ENCODE assay signal across 18 cellular contexts in the genomic region with DNA sequence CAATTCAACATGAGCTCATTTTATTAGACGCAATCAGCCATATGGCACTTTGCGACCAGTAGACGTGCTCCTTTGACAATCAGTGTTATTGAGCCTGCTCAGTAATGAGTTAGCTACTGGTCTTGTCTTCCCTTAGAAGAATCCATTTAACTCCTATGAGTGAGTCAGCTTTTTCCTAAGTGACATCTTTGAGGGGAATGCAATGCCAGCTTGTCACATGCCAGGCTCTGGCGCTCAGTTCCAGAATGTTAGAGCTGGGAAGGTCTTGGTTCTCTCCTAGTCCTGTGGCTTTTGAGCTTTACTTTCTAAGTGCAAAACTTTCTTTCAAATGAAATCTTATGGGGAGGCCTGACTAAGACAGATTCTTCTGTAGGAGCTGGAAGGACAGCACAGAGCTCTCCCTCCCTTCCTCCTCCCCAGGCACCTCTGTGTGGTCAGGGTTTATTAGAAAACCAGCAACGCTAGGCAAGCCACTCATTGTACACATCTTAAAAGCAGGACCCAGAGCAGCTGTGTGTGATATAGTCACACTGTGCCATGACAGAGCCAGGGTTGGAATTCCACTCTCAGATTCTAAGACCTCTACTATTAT.
A peak's percentile ranks its signal among the peaks of the same experiment; 100 is the strongest.
DNase-seq lines count a peak whose midpoint lies in the region; ATAC-seq, FAIRE-seq and TF ChIP-seq lines count a peak whose summit lies in the region.
"Had no signal": no experiment of that assay in that cellular context is flagged by ENCODE, and none has a peak within 500 bp of the region (broad histone marks: within the 10 kb centered on the region; RNA-seq: fewer than 3 reads in every experiment).

No MANE protein-coding gene starts in this region.

- no peak overlapping the region for H4K8ac ChIP-seq in H1 (ENCODE audit: extremely low read depth, insufficient read depth, low read length)

- peak overlapping the region; percentile 29 for H4K91ac ChIP-seq in H1 (replicated peaks; ENCODE audit: insufficient read length, low read length)

- H2BK15ac ChIP-seq in H1 (ENCODE audit: low read length): no peak overlapping the region; the same call in 1 of the 2 replicates

- no peak overlapping the region for H3K4me3 ChIP-seq in H1 (ENCODE audit: extremely low read depth in 1 of 4, insufficient read depth in 2 of 4, low read depth in 3 of 4, low read length in 4 of 4)

- H3K9ac ChIP-seq in H1 (replicated peaks in 1 of 4; ENCODE audit: extremely low read depth in 1 of 4, low read depth in 3 of 4, low read length in 3 of 4): no peak overlapping the region

- 97% methylated on average over 5 of the region's 5 CpGs; no CpG with 5 or more reads in 1 of the 2 experiments for WGBS in H1 (ENCODE audit: extremely low coverage in 1 of 2, insufficient coverage in 1 of 2, insufficient read length in 1 of 2, insufficient replicate concordance in 2 of 2, low coverage in 1 of 2, low lambda C conversion rate in 2 of 2, missing lambda C conversion rate in 1 of 2), 2 experiments

- H3K36me3 Mint-ChIP-seq in osteocyte (ENCODE audit: unreplicated experiment): no peaks in the 10 kb centered on the region
- no peaks in the 10 kb centered on the region for H3K36me3 Mint-ChIP-seq in Calu3 (ENCODE audit: insufficient read depth, unreplicated experiment)
- H3K36me3 Mint-ChIP-seq: activated CD4-positive, alpha-beta memory T cell treated with anti-CD3 and anti-CD28 coated beads for 36 hours had no signal

- no peak overlapping the region for H3K4me2 ChIP-seq in H1 (ENCODE audit: insufficient read depth in 1 of 2, low read depth in 2 of 2, low read length in 2 of 2)

- no peak overlapping the region for H3K56ac ChIP-seq in H1 (replicated peaks; ENCODE audit: insufficient read length, low read depth, low read length)

- no peaks in the 10 kb centered on the region for H3K79me1 ChIP-seq in H1 (ENCODE audit: low read depth, low read length)

- H3K27ac Mint-ChIP-seq in osteocyte (ENCODE audit: unreplicated experiment): no peak overlapping the region
- H3K27ac Mint-ChIP-seq in Calu3 (ENCODE audit: unreplicated experiment): no peak overlapping the region
- H3K27ac Mint-ChIP-seq: activated CD4-positive, alpha-beta memory T cell treated with anti-CD3 and anti-CD28 coated beads for 36 hours; activated naive CD4-positive, alpha-beta T cell treated with anti-CD3 and anti-CD28 coated beads, Interleukin-2, amount 10 ng/mL, durations not matched to agents 7 days and 5 days; stimulated activated naive CD8-positive, alpha-beta T cell treated with anti-CD3 and anti-CD28 coated beads, Interleukin-15, amount 100 ng/mL, for 72 hours had no signal

- H3K14ac ChIP-seq in H1 (ENCODE audit: insufficient read length): no peak overlapping the region

- DNase-seq in Caki2 (ENCODE audit: low read depth): peak; percentile 35
- DNase-seq in M059J (ENCODE audit: low read depth): peak; percentile 16
- no peak for DNase-seq in H1 (ENCODE audit: low read depth in 1 of 2, low spot score in 2 of 2)
- peak; percentile 25 for DNase-seq in osteocyte (ENCODE audit: extremely low spot score, unreplicated experiment)
- DNase-seq in Calu3: no peak
- DNase-seq in dermis blood vessel endothelial cell: no peak
- DNase-seq: activated CD4-positive, alpha-beta memory T cell treated with anti-CD3 and anti-CD28 coated beads for 36 hours; activated naive CD4-positive, alpha-beta T cell treated with anti-CD3 and anti-CD28 coated beads, Interleukin-2, amount 10 ng/mL, durations not matched to agents 7 days and 5 days; Caco-2; foreskin keratinocyte; Kasumi-1; left colon; SHP77 treated with DMSO at 0.1 percent for 48 hours; stimulated activated naive CD8-positive, alpha-beta T cell treated with anti-CD3 and anti-CD28 coated beads, Interleukin-15, amount 100 ng/mL, for 72 hours had no signal

- no peak for TF ChIP-seq POLR2A in H1 (IDR thresholded peaks at IDR 0.05; ENCODE audit: control extremely low read depth in 1 of 2, low read depth in 2 of 2, low read length in 2 of 2)

- intact Hi-C loops in Calu3 (cut with micrococcal nuclease; ENCODE audit: unreplicated experiment): loop anchor here (10.0 kb wide), 1 partner anchor 105 kb away; no protein-coding TSS in a partner anchor

- no peak overlapping the region for H2AFZ ChIP-seq in H1 (ENCODE audit: low read length)

- ATAC-seq in HG02870 (IDR thresholded peaks at IDR 0.05; ENCODE audit: unreplicated experiment): no peak
- ATAC-seq: foreskin keratinocyte; HCT116; left colon; stimulated activated naive CD8-positive, alpha-beta T cell treated with anti-CD3 and anti-CD28 coated beads, Interleukin-15, amount 100 ng/mL, for 72 hours had no signal

- no peak overlapping the region for H3K18ac ChIP-seq in H1 (ENCODE audit: extremely low read depth, low read length)

- no peaks in the 10 kb centered on the region for H3K9me3 ChIP-seq in H1 (ENCODE audit: insufficient read depth in 2 of 2, low read depth in 1 of 2, low read length in 1 of 2)
- H3K9me3 ChIP-seq: Caco-2 had no signal

- H3K27me3 Mint-ChIP-seq in osteocyte (ENCODE audit: unreplicated experiment) (peaks cover 28% of the 10 kb centered on the region), Calu3 (ENCODE audit: unreplicated experiment) (peaks cover 12% of the 10 kb centered on the region)
- H3K27me3 Mint-ChIP-seq: activated CD4-positive, alpha-beta memory T cell treated with anti-CD3 and anti-CD28 coated beads for 36 hours had no signal

- no peak for TF ChIP-seq CTCF in H1 (IDR thresholded peaks at IDR 0.05; ENCODE audit: control extremely low read depth in 1 of 3, insufficient read depth in 1 of 3, low read depth in 1 of 3, low read length in 3 of 3)
- TF ChIP-seq CTCF in osteocyte (IDR thresholded peaks at IDR 0.05): no peak
- no peak for TF ChIP-seq CTCF in Calu3 (IDR thresholded peaks at IDR 0.05; ENCODE audit: unreplicated experiment)

- no peak overlapping the region for H3K27ac ChIP-seq in H1 (ENCODE audit: low read depth, low read length)
- H3K27ac ChIP-seq: foreskin keratinocyte, VCaP had no signal

- in situ Hi-C loops in Caki2 (cut with HindIII; ENCODE audit: low pct_unique_long_range_greater_than_20kb, low sequenced_read_pairs): no loop called here

- no peak overlapping the region for H3K23ac ChIP-seq in H1 (ENCODE audit: insufficient read length)

- no peaks in the 10 kb centered on the region for H3K36me3 ChIP-seq in H1 (ENCODE audit: control insufficient read depth in 2 of 4, insufficient read depth in 4 of 4, low read length in 3 of 4)

- H3K4me3 Mint-ChIP-seq in osteocyte (ENCODE audit: unreplicated experiment) (no peak overlapping the region), Calu3 (ENCODE audit: low read depth, unreplicated experiment) (no peak overlapping the region)
- H3K4me3 Mint-ChIP-seq: activated CD4-positive, alpha-beta memory T cell treated with anti-CD3 and anti-CD28 coated beads for 36 hours; activated naive CD4-positive, alpha-beta T cell treated with anti-CD3 and anti-CD28 coated beads, Interleukin-2, amount 10 ng/mL, durations not matched to agents 7 days and 5 days; stimulated activated naive CD8-positive, alpha-beta T cell treated with anti-CD3 and anti-CD28 coated beads, Interleukin-15, amount 100 ng/mL, for 72 hours had no signal

- H3K23me2 ChIP-seq in H1 (ENCODE audit: low read depth, low read length): peaks cover 4% of the 10 kb centered on the region; the same call in 1 of the 2 replicates

- no peak for TF ChIP-seq EP300 in H1 (IDR thresholded peaks at IDR 0.05; ENCODE audit: borderline replicate concordance in 1 of 2, low read depth in 2 of 2, low read length in 2 of 2)

- peaks cover 12 to 26% (median 21%) of the 10 kb centered on the region in 4 experiments for H3K4me1 ChIP-seq in H1 (replicated peaks in 1 of 4; ENCODE audit: control insufficient read depth in 3 of 4, insufficient read depth in 4 of 4, low read length in 3 of 4)
- H3K4me1 ChIP-seq: Caco-2 had no signal

- BruUV-seq in Calu3 (replicated peaks; lab: Mats Ljungman, UMichigan): no TSS peak

- peaks cover 5% of the 10 kb centered on the region for H3K4me1 Mint-ChIP-seq in osteocyte (ENCODE audit: unreplicated experiment)
- peaks cover 17% of the 10 kb centered on the region for H3K4me1 Mint-ChIP-seq in Calu3 (ENCODE audit: low read depth, unreplicated experiment)

- no peak for FAIRE-seq in H1 (lab: Jason Lieb, UNC)
- FAIRE-seq: colon had no signal

- peak overlapping the region; percentile 29 for H2BK120ac ChIP-seq in H1 (replicated peaks; ENCODE audit: low read depth, low read length)

- peak overlapping the region; percentile 53; the same call in 1 of the 2 replicates for H2BK12ac ChIP-seq in H1 (ENCODE audit: low read depth, low read length)

- H3K9me3 Mint-ChIP-seq in osteocyte (ENCODE audit: unreplicated experiment) (no peaks in the 10 kb centered on the region), Calu3 (ENCODE audit: low read depth, unreplicated experiment) (no peaks in the 10 kb centered on the region)
- H3K9me3 Mint-ChIP-seq: activated CD4-positive, alpha-beta memory T cell treated with anti-CD3 and anti-CD28 coated beads for 36 hours; activated naive CD4-positive, alpha-beta T cell treated with anti-CD3 and anti-CD28 coated beads, Interleukin-2, amount 10 ng/mL, durations not matched to agents 7 days and 5 days; stimulated activated naive CD8-positive, alpha-beta T cell treated with anti-CD3 and anti-CD28 coated beads, Interleukin-15, amount 100 ng/mL, for 72 hours had no signal

- no peak overlapping the region for H2BK5ac ChIP-seq in H1 (ENCODE audit: low read depth, low read length)

- CTCF ChIA-PET in H1 (lab: Charles Lee; ENCODE audit: partially characterized antibody): interaction anchor here (0.5 to 2.1 kb wide), 9 partner anchors 47 to 365 kb away, joined by 3 to 9 read pairs (median 3); no protein-coding TSS in a partner anchor
- CTCF ChIA-PET in Calu3 (lab: Charles Lee): no interaction called here

- no peaks in the 10 kb centered on the region for H3K79me2 ChIP-seq in H1 (ENCODE audit: control insufficient read depth in 1 of 2, insufficient read depth in 2 of 2, low read length in 2 of 2)

- H3K4ac ChIP-seq in H1 (replicated peaks; ENCODE audit: insufficient read length, low read depth, low read length): peak overlapping the region; percentile 25

- H4K20me1 ChIP-seq in H1 (replicated peaks in 1 of 2; ENCODE audit: control insufficient read depth in 1 of 2, insufficient read depth in 2 of 2, low read length in 2 of 2): no peaks in the 10 kb centered on the region

- H2BK20ac ChIP-seq in H1 (ENCODE audit: low read length): no peak overlapping the region

- H4K5ac ChIP-seq in H1 (ENCODE audit: insufficient read length, low read depth, low read length): no peak overlapping the region

- POLR2A ChIA-PET in H1 (lab: Charles Lee; ENCODE audit: partially characterized antibody): no interaction called here

- H3K27me3 ChIP-seq in H1 (replicated peaks in 1 of 4; ENCODE audit: control insufficient read depth in 3 of 4, extremely low read depth in 1 of 4, insufficient read depth in 3 of 4, low read length in 3 of 4): peaks cover 0 to 6% (median 5%) of the 10 kb centered on the region in 4 experiments; a peak in 4 of 7 replicates

- TF ChIP-seq RAD21 in H1 (IDR thresholded peaks at IDR 0.05 in 1 of 2, conservative IDR thresholded peaks at IDR 0.05 in 1 of 2; ENCODE audit: low read depth in 2 of 2, low read length in 2 of 2): no peak

- no peak overlapping the region for H2AK5ac ChIP-seq in H1 (ENCODE audit: low read depth, low read length)

Comparison
In these comparisons a context has a peak if more than half of its experiments do, and no peak if none do; other contexts are left out.
1. DNase-seq: peak in Caki2 (single experiment), M059J (single experiment) and osteocyte (single experiment); none in H1 (0 of 2), Calu3 (single experiment) and dermis blood vessel endothelial cell (single experiment).